ENCODE assay signal across 10 cellular contexts in the genomic region with DNA sequence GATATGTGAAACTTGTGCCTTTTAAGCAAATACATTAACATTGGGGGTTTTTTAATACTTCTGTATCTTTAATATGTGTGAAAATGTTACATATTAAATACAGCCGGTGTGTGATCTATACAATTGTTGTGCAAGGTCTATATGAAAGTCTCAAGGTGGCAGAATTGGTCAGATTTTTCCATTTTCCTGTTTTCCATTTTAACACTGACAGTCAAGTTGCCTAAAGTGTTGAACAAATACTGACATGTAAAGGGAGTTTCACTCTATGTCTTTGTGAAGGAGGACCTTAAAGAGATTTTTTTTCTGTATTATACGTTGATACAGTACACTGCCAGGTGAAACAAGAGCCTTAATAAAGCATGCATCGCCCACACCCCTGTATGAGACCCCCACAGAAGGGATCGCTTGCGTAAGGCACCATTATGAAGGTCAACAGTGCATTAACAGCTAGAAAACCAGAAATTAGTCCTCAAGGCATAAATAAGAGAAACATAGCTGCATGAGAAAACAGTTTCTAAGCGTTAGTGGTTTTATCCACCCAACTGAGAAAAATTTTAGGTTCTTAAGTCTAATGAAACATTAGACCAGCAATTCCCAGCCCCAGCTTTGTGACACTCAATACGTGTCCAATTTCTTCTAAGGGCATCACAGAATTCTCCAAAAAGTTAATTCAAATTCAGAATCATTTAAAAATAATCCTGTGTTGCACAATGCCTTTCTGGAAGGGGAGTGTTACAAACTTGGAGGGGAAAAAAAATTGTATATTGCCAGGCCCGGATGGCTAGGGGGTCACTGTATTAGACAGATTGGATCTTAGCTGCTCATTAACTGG. TPM values are rescaled to one million over a fixed set of nuclear protein-coding genes. Genes with fewer than 3 reads are reported as not detected.
DNase-seq lines count a peak whose midpoint lies in the region; ATAC-seq and TF ChIP-seq lines count a peak whose summit lies in the region.
"Had no signal": no experiment of that assay in that cellular context is flagged by ENCODE, and none has a peak within 500 bp of the region (broad histone marks: within the 10 kb centered on the region; RNA-seq: fewer than 3 reads in every experiment).

No MANE protein-coding gene starts in this region.

- H3K4me1 Mint-ChIP-seq in CD4-positive, CD25-positive, alpha-beta regulatory T cell: peaks cover 18 to 89% (median 57%) of the 10 kb centered on the region in 4 donors
- peaks cover 65% of the 10 kb centered on the region for H3K4me1 Mint-ChIP-seq in endodermal cell
- peaks cover 68% of the 10 kb centered on the region for H3K4me1 Mint-ChIP-seq in nephron

- H3K9ac ChIP-seq in endodermal cell (ENCODE audit: extremely low read depth, low read length, poor library complexity, severe bottlenecking): peak overlapping the region; percentile 4

- no peak for DNase-seq in CD4-positive, CD25-positive, alpha-beta regulatory T cell
- DNase-seq in RWPE2 (ENCODE audit: low spot score) (no peak), endodermal cell (peak; percentile 31), ureter (ENCODE audit: low spot score) (no peak)
- DNase-seq: NCI-H146 had no signal

- H3K27me3 ChIP-seq in CD4-positive, CD25-positive, alpha-beta regulatory T cell (ENCODE audit: control insufficient read depth, insufficient read depth, low read length): no peaks in the 10 kb centered on the region
- H3K27me3 ChIP-seq in RWPE2 (ENCODE audit: insufficient read depth, poor library complexity, severe bottlenecking) (no peaks in the 10 kb centered on the region), endodermal cell (ENCODE audit: control insufficient read depth, insufficient read depth, low read length, poor library complexity, severe bottlenecking) (no peaks in the 10 kb centered on the region)

- H3K4me3 Mint-ChIP-seq in CD4-positive, CD25-positive, alpha-beta regulatory T cell: peak overlapping the region; percentile 91 to 97 (median 94)
- no peak overlapping the region for H3K4me3 Mint-ChIP-seq in endodermal cell
- peak overlapping the region in 2 of 3 experiments; percentile 53 to 66 for H3K4me3 Mint-ChIP-seq in nephron

- peaks cover 68% of the 10 kb centered on the region for H3K36me3 Mint-ChIP-seq in CD4-positive, CD25-positive, alpha-beta regulatory T cell
- H3K36me3 Mint-ChIP-seq in endodermal cell (ENCODE audit: low read depth) (peaks cover 74% of the 10 kb centered on the region), nephron (ENCODE audit: low read depth) (peaks cover 88% of the 10 kb centered on the region)

- ATAC-seq in CD4-positive, CD25-positive, alpha-beta regulatory T cell (ENCODE audit: low read depth in 2 of 2): no peak
- no peak for ATAC-seq in RWPE2 (ENCODE audit: low read depth)
- no peak for ATAC-seq in HG02623 (IDR thresholded peaks at IDR 0.05; ENCODE audit: unreplicated experiment)
- ATAC-seq in HG03442 (IDR thresholded peaks at IDR 0.05; ENCODE audit: unreplicated experiment): no peak
- no peak for ATAC-seq in GM21447 (IDR thresholded peaks at IDR 0.05; ENCODE audit: unreplicated experiment)

- H3K36me3 ChIP-seq in CD4-positive, CD25-positive, alpha-beta regulatory T cell (ENCODE audit: control insufficient read depth, insufficient read depth, low read length): peaks cover 86% of the 10 kb centered on the region
- peaks cover 75% of the 10 kb centered on the region for H3K36me3 ChIP-seq in RWPE2 (ENCODE audit: low read depth)
- peaks cover 81% of the 10 kb centered on the region for H3K36me3 ChIP-seq in endodermal cell (ENCODE audit: control insufficient read depth, insufficient read depth, low read length)

- peaks cover 9% of the 10 kb centered on the region for H3K27me3 Mint-ChIP-seq in CD4-positive, CD25-positive, alpha-beta regulatory T cell
- H3K27me3 Mint-ChIP-seq in endodermal cell (ENCODE audit: insufficient read depth) (no peaks in the 10 kb centered on the region), nephron (ENCODE audit: low read depth) (no peaks in the 10 kb centered on the region)

- H3K27ac Mint-ChIP-seq in CD4-positive, CD25-positive, alpha-beta regulatory T cell: peak overlapping the region; percentile 83 to 99 (median 97)
- H3K27ac Mint-ChIP-seq in endodermal cell (peak overlapping the region; percentile 64), nephron (peak overlapping the region in 2 of 3 experiments; percentile 10 to 55)

- H3K27ac ChIP-seq in CD4-positive, CD25-positive, alpha-beta regulatory T cell (ENCODE audit: insufficient read depth, low read length, poor library complexity, severe bottlenecking): peak overlapping the region; percentile 98
- H3K27ac ChIP-seq in RWPE2 (ENCODE audit: poor library complexity, severe bottlenecking): peak overlapping the region; percentile 99
- H3K27ac ChIP-seq in endodermal cell (ENCODE audit: low read depth, low read length): no peak overlapping the region

- TF ChIP-seq CTCF in RWPE2 (IDR thresholded peaks at IDR 0.05; ENCODE audit: poor library complexity, severe bottlenecking): no peak
- TF ChIP-seq CTCF in endodermal cell (conservative IDR thresholded peaks at IDR 0.05): no peak
- TF ChIP-seq CTCF in nephron (IDR thresholded peaks at IDR 0.05; ENCODE audit: unreplicated experiment in 3 of 3): no peak

- peaks cover 73% of the 10 kb centered on the region for H3K4me1 ChIP-seq in CD4-positive, CD25-positive, alpha-beta regulatory T cell (ENCODE audit: control insufficient read depth, insufficient read depth, low read length, poor library complexity, severe bottlenecking)
- H3K4me1 ChIP-seq in RWPE2 (ENCODE audit: insufficient read depth, poor library complexity, severe bottlenecking) (peaks cover 59% of the 10 kb centered on the region), endodermal cell (ENCODE audit: control insufficient read depth, insufficient read depth, low read length) (peaks cover 31% of the 10 kb centered on the region)

- peaks cover 0 to 6% (median 0%) of the 10 kb centered on the region in 7 donors for H3K9me3 Mint-ChIP-seq in CD4-positive, CD25-positive, alpha-beta regulatory T cell
- no peaks in the 10 kb centered on the region for H3K9me3 Mint-ChIP-seq in endodermal cell
- H3K9me3 Mint-ChIP-seq in nephron: no peaks in the 10 kb centered on the region

- 96 to 97% methylated on average over 6 to 8 of the region's 8 CpGs for whole genome bisulfite sequencing in endodermal cell (ENCODE audit: insufficient coverage in 1 of 2, insufficient read length in 1 of 2), 2 experiments

- H3K4me3 ChIP-seq in CD4-positive, CD25-positive, alpha-beta regulatory T cell (ENCODE audit: low read depth, low read length): peak overlapping the region; percentile 100
- no peak overlapping the region for H3K4me3 ChIP-seq in RWPE2 (ENCODE audit: severe bottlenecking)
- peak overlapping the region; percentile 99 for H3K4me3 ChIP-seq in endodermal cell (ENCODE audit: low read length)
- H3K4me3 ChIP-seq: HAP-1 had no signal

- H3K9me3 ChIP-seq in CD4-positive, CD25-positive, alpha-beta regulatory T cell (ENCODE audit: control insufficient read depth in 2 of 2, low read length in 2 of 2): no peaks in the 10 kb centered on the region
- H3K9me3 ChIP-seq in RWPE2 (ENCODE audit: severe bottlenecking) (no peaks in the 10 kb centered on the region), endodermal cell (ENCODE audit: control insufficient read depth, low read length) (no peaks in the 10 kb centered on the region)
- H3K9me3 ChIP-seq: HAP-1 had no signal

RNA-seq across cellular contexts. Expression of gene KLF6, which starts 6.9 kb away (rescaled TPM):
- 1,887 TPM for total RNA-seq in CD4-positive, CD25-positive, alpha-beta regulatory T cell
- 100 to 1,000 TPM; 630 to 812 (median 656) TPM for polyA plus RNA-seq in CD4-positive, CD25-positive, alpha-beta regulatory T cell
- total RNA-seq in endodermal cell (10 to 100 TPM; 59.0 to 71.2 TPM), ureter (171 TPM)
- polyA plus RNA-seq in endodermal cell (2013, experiment 1 of 2): 36.4 TPM
- polyA plus RNA-seq in endodermal cell (2013, experiment 2 of 2): 43.6 TPM

Comparison
In these comparisons a context has a peak if more than half of its experiments do, and no peak if none do; other contexts are left out.
1. H3K27ac Mint-ChIP-seq: peak in every context shown above with its lines; median percentile 97 in CD4-positive, CD25-positive, alpha-beta regulatory T cell; 64 in endodermal cell; 32 in nephron.
2. RNA of gene KLF6, which starts 6.9 kb away (total RNA-seq): 1,887 TPM in CD4-positive, CD25-positive, alpha-beta regulatory T cell (single experiment); 171 TPM in ureter (single experiment) and 59.0 to 71.2 TPM in endodermal cell; every median in the first group is over 10 times any median in the second.